21 cellular contexts compared by ENCODE assay signal in genomic region chr11:1130276-1131032, GRCh38. TPM values are rescaled to one million over a fixed set of nuclear protein-coding genes. Genes with fewer than 3 reads are reported as not detected.
DNase-seq lines count a peak whose midpoint lies in the region; ATAC-seq and TF ChIP-seq lines count a peak whose summit lies in the region.
"Had no signal": no experiment of that assay in that cellular context is flagged by ENCODE, and none has a peak within 500 bp of the region (broad histone marks: within the 10 kb centered on the region; RNA-seq: fewer than 3 reads in every experiment).

No MANE protein-coding gene starts in this region.

- H3K9me3 Mint-ChIP-seq in activated B cell treated with CpG ODN at 0.5 μM for 24 hours (peaks cover 22% of the 10 kb centered on the region), neural crest cell (peaks cover 16% of the 10 kb centered on the region)
- H3K9me3 Mint-ChIP-seq in activated CD4-positive, alpha-beta T cell treated with anti-CD3 and anti-CD28 coated beads for 36 hours (ENCODE audit: low read depth), result peaks cover 17% of the 10 kb centered on the region

- POLR2A ChIA-PET in GM10248 (lab: Yijun Ruan, JAX), result no interaction called here
- POLR2A ChIA-PET in activated B cell treated with CpG ODN at 0.5 μM for 24 hours (lab: Charles Lee), result no interaction called here
- POLR2A ChIA-PET in activated CD4-positive, alpha-beta T cell treated with anti-CD3 and anti-CD28 coated beads for 36 hours (lab: Charles Lee), result no interaction called here

- H3K27me3 Mint-ChIP-seq in activated B cell treated with CpG ODN at 0.5 μM for 24 hours (peaks cover 6% of the 10 kb centered on the region), neural crest cell (ENCODE audit: low read depth) (peaks cover 6% of the 10 kb centered on the region)
- peaks cover 5% of the 10 kb centered on the region for H3K27me3 Mint-ChIP-seq in activated CD4-positive, alpha-beta T cell treated with anti-CD3 and anti-CD28 coated beads for 36 hours

- H3K36me3 Mint-ChIP-seq in activated B cell treated with CpG ODN at 0.5 μM for 24 hours (ENCODE audit: low read depth) (no peaks in the 10 kb centered on the region), neural crest cell (ENCODE audit: low read depth) (peaks cover 3% of the 10 kb centered on the region)
- no peaks in the 10 kb centered on the region for H3K36me3 Mint-ChIP-seq in activated CD4-positive, alpha-beta T cell treated with anti-CD3 and anti-CD28 coated beads for 36 hours (ENCODE audit: low read depth)
- H3K36me3 Mint-ChIP-seq: mesothelial cell of epicardium, T-cell had no signal

- no peak for ATAC-seq in activated B cell treated with CpG ODN at 0.5 μM for 24 hours (ENCODE audit: low read depth)
- no peak for ATAC-seq in activated CD4-positive, alpha-beta T cell treated with anti-CD3 and anti-CD28 coated beads for 36 hours
- no peak for ATAC-seq in HG02759 (IDR thresholded peaks at IDR 0.05; ENCODE audit: unreplicated experiment)
- ATAC-seq in HG03135 (IDR thresholded peaks at IDR 0.05; ENCODE audit: unreplicated experiment), result no peak
- ATAC-seq: activated CD8-positive, alpha-beta T cell treated with anti-CD3 and anti-CD28 coated beads for 36 hours; gastrocnemius medialis; Right ventricle myocardium inferior; T-cell had no signal

- DNase-seq in AG20443 (ENCODE audit: low spot score) (peak; percentile 7), GM10248 (ENCODE audit: extremely low spot score) (peak; percentile 13), activated B cell treated with CpG ODN at 0.5 μM for 24 hours (peak; percentile 12), neural crest cell (ENCODE audit: low read depth, low spot score) (no peak), T-helper 1 cell (no peak)
- DNase-seq in activated CD4-positive, alpha-beta T cell treated with anti-CD3 and anti-CD28 coated beads for 36 hours, result no peak
- DNase-seq: activated CD8-positive, alpha-beta T cell treated with anti-CD3 and anti-CD28 coated beads for 36 hours; CD8-positive, alpha-beta memory T cell; gastrocnemius medialis; NCI-H1436 treated with DMSO at 0.1 percent for 48 hours; NCI-H226; stimulated activated CD4-positive, alpha-beta T cell treated with anti-CD3 and anti-CD28 coated beads, Interleukin-12 subunit alpha, Interleukin-12 subunit beta, amount 100 ng/mL, for 4 hours had no signal

- intact Hi-C loops in activated B cell treated with CpG ODN at 0.5 μM for 24 hours (cut with micrococcal nuclease), result no loop called here
- intact Hi-C loops in activated CD4-positive, alpha-beta T cell treated with anti-CD3 and anti-CD28 coated beads for 36 hours (cut with DNase I, micrococcal nuclease), result no loop called here

- H3K27ac Mint-ChIP-seq in activated B cell treated with CpG ODN at 0.5 μM for 24 hours, result no peak overlapping the region
- H3K27ac Mint-ChIP-seq in neural crest cell (ENCODE audit: unreplicated experiment), result peak overlapping the region; percentile 71
- H3K27ac Mint-ChIP-seq in activated CD4-positive, alpha-beta T cell treated with anti-CD3 and anti-CD28 coated beads for 36 hours, result no peak overlapping the region
- H3K27ac Mint-ChIP-seq: activated CD8-positive, alpha-beta T cell treated with anti-CD3 and anti-CD28 coated beads for 36 hours; CD8-positive, alpha-beta memory T cell; H9; mesothelial cell of epicardium; T-cell had no signal

- TF ChIP-seq CTCF in GM10248 (IDR thresholded peaks at IDR 0.05; ENCODE audit: control extremely low read depth, extremely low read depth, low read depth, missing control alignments) (no peak), activated B cell treated with CpG ODN at 0.5 μM for 24 hours (IDR thresholded peaks at IDR 0.05) (no peak), neural crest cell (conservative IDR thresholded peaks at IDR 0.05) (no peak)

- H3K4me1 Mint-ChIP-seq in activated B cell treated with CpG ODN at 0.5 μM for 24 hours (no peaks in the 10 kb centered on the region), neural crest cell (no peaks in the 10 kb centered on the region)
- no peaks in the 10 kb centered on the region for H3K4me1 Mint-ChIP-seq in activated CD4-positive, alpha-beta T cell treated with anti-CD3 and anti-CD28 coated beads for 36 hours
- H3K4me1 Mint-ChIP-seq: CD8-positive, alpha-beta memory T cell; H9; mesothelial cell of epicardium; T-cell had no signal

- H3K4me3 Mint-ChIP-seq in activated B cell treated with CpG ODN at 0.5 μM for 24 hours, result no peak overlapping the region
- no peak overlapping the region for H3K4me3 Mint-ChIP-seq in neural crest cell
- H3K4me3 Mint-ChIP-seq in activated CD4-positive, alpha-beta T cell treated with anti-CD3 and anti-CD28 coated beads for 36 hours, result no peak overlapping the region
- H3K4me3 Mint-ChIP-seq: activated CD8-positive, alpha-beta T cell treated with anti-CD3 and anti-CD28 coated beads for 36 hours; CD8-positive, alpha-beta memory T cell; H9; mesothelial cell of epicardium; T-cell had no signal

- CTCF ChIA-PET in GM10248 (lab: Yijun Ruan, JAX) (no interaction called here), activated B cell treated with CpG ODN at 0.5 μM for 24 hours (lab: Charles Lee) (no interaction called here)
- CTCF ChIA-PET in activated CD4-positive, alpha-beta T cell treated with anti-CD3 and anti-CD28 coated beads for 36 hours (lab: Charles Lee), result no interaction called here

RNA-seq across cellular contexts. Expression of gene MUC5AC, which starts 27.3 kb away (rescaled TPM):
- total RNA-seq in activated B cell treated with CpG ODN at 0.5 μM for 24 hours, result not detected in 2 replicates
- not detected in 2 replicates for total RNA-seq in neural crest cell
- total RNA-seq in activated CD4-positive, alpha-beta T cell treated with anti-CD3 and anti-CD28 coated beads for 36 hours, result not detected
- total RNA-seq: activated CD8-positive, alpha-beta T cell treated with anti-CD3 and anti-CD28 coated beads for 36 hours; CD8-positive, alpha-beta memory T cell; dermis microvascular lymphatic vessel endothelial cell; gastrocnemius medialis; H9; LHCN-M2; mesothelial cell of epicardium; renal cortical epithelial cell; Right ventricle myocardium inferior had no signal

RNA-seq across cellular contexts. Expression of gene MUC2, which starts 55.8 kb away (rescaled TPM):
- total RNA-seq in activated B cell treated with CpG ODN at 0.5 μM for 24 hours (not detected in 2 replicates), neural crest cell (not detected in 2 replicates)
- total RNA-seq in activated CD4-positive, alpha-beta T cell treated with anti-CD3 and anti-CD28 coated beads for 36 hours, result not detected
- total RNA-seq: activated CD8-positive, alpha-beta T cell treated with anti-CD3 and anti-CD28 coated beads for 36 hours; CD8-positive, alpha-beta memory T cell; dermis microvascular lymphatic vessel endothelial cell; H9; LHCN-M2; renal cortical epithelial cell; Right ventricle myocardium inferior had no signal

Comparison
In these comparisons a context has a peak if more than half of its experiments do, and no peak if none do; other contexts are left out.
1. DNase-seq: peak in AG20443 (single experiment), GM10248 (single experiment) and activated B cell treated with CpG ODN at 0.5 μM for 24 hours (single experiment); none in neural crest cell (single experiment), activated CD4-positive, alpha-beta T cell treated with anti-CD3 and anti-CD28 coated beads for 36 hours (single experiment) and T-helper 1 cell (0 of 5).